ENCODE assay signal across 8 cellular contexts in the genomic region with DNA sequence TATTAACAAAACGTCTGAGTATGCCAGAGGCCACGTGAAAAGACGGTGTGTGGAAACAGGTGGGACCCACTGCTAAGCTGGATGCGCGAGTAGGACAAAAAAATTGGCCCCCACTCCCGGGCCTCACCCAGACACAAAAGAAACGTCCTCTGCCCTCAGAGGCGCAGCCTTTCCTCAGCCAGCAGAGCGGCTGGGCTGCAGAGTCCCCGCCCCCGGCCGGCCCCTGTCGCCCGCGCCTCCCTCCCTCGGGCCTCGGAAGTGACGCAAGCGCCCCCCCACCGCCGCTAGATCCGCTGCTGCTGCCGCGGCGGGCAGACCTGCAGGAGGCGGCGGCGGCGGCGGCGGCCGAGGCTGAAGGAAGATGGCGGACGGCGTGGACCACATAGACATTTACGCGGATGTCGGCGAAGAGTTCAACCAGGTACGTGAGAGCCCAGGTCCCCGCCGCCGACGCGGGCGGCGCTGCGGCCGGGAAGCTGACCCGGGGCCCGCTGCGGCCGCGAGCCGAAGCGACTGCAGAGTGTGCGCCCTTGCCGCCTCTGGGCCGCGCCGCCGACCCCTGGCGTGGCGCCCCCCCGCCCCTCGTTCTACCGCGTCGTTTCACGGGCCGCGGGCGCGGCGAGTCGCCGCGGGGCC. TPM values are rescaled to one million over a fixed set of nuclear protein-coding genes. Genes with fewer than 3 reads are reported as not detected.
DNase-seq lines count a peak whose midpoint lies in the region; ATAC-seq, FAIRE-seq and TF ChIP-seq lines count a peak whose summit lies in the region.

A gene with protein sequence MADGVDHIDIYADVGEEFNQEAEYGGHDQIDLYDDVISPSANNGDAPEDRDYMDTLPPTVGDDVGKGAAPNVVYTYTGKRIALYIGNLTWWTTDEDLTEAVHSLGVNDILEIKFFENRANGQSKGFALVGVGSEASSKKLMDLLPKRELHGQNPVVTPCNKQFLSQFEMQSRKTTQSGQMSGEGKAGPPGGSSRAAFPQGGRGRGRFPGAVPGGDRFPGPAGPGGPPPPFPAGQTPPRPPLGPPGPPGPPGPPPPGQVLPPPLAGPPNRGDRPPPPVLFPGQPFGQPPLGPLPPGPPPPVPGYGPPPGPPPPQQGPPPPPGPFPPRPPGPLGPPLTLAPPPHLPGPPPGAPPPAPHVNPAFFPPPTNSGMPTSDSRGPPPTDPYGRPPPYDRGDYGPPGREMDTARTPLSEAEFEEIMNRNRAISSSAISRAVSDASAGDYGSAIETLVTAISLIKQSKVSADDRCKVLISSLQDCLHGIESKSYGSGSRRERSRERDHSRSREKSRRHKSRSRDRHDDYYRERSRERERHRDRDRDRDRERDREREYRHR (plus strand): TSS at position 284 of the 636 bp plus-strand sequence. CDS start 78 bp downstream, at position 362.

- no peak for FAIRE-seq in bronchial epithelial cell (lab: Jason Lieb, UNC)

- H3K4me2 ChIP-seq in smooth muscle cell, result peak within 1 kb of the TSS; percentile 93

- POLR2A ChIA-PET in WTC11 (lab: Charles Lee), result interaction anchor here (0.7 kb wide), 1 partner anchor 83 kb away, joined by 3 read pairs; no protein-coding TSS in a partner anchor

- peak within 1 kb of the TSS; percentile 84 for H3K9ac ChIP-seq in smooth muscle cell (ENCODE audit: low read depth)

- TF ChIP-seq CTCF in AG09309 (IDR thresholded peaks at IDR 0.05; ENCODE audit: control insufficient read depth, insufficient read depth, low read depth, low read length, missing control alignments) (no peak), WTC11 (IDR thresholded peaks at IDR 0.05) (no peak), bronchial epithelial cell (IDR thresholded peaks at IDR 0.05; ENCODE audit: insufficient read depth, low read length, severe bottlenecking) (no peak), smooth muscle cell (IDR thresholded peaks at IDR 0.05; ENCODE audit: borderline replicate concordance, insufficient read depth, poor library complexity, severe bottlenecking) (no peak)

- peak within 1 kb of the TSS; percentile 69 for H3K27ac ChIP-seq in smooth muscle cell (ENCODE audit: low read depth)

- peak; percentile 44 for DNase-seq in AG09309 (ENCODE audit: low read depth)
- peak; percentile 95 for DNase-seq in NCI-H226
- peak; percentile 96 for DNase-seq in WTC11 (ENCODE audit: low spot score)
- peak; percentile 69 for DNase-seq in bronchial epithelial cell (ENCODE audit: low read depth)
- peak; percentile 96 for DNase-seq in iPS-NIHi7 (ENCODE audit: extremely low spot score)
- DNase-seq in smooth muscle cell (lab: John Stamatoyannopoulos, UW; ENCODE audit: unreplicated experiment), result peak; percentile 80

- no peaks in the 10 kb centered on the region for H3F3A ChIP-seq in smooth muscle cell (ENCODE audit: low read depth)

- H3K27me3 ChIP-seq in bronchial epithelial cell (ENCODE audit: control insufficient read depth, insufficient read depth, low read length), result no peaks in the 10 kb centered on the region
- no peaks in the 10 kb centered on the region for H3K27me3 ChIP-seq in smooth muscle cell (ENCODE audit: low read depth)

- H3K4me3 ChIP-seq in AG09309 (ENCODE audit: control insufficient read depth, low read depth, low read length), result peak within 1 kb of the TSS; percentile 87
- H3K4me3 ChIP-seq in bronchial epithelial cell (ENCODE audit: low read depth, low read length), result peak within 1 kb of the TSS; percentile 76
- peak within 1 kb of the TSS; percentile 93 for H3K4me3 ChIP-seq in smooth muscle cell

- peak within 1 kb of the TSS; percentile 99 for H2AFZ ChIP-seq in smooth muscle cell (ENCODE audit: low read depth)

- H3K9me3 ChIP-seq in smooth muscle cell (replicated peaks; ENCODE audit: low read depth), result no peaks in the 10 kb centered on the region

- no peaks in the 10 kb centered on the region for H3K9me3 Mint-ChIP-seq in WTC11

- ATAC-seq in GM19023 (IDR thresholded peaks at IDR 0.05; ENCODE audit: unreplicated experiment), result peak; percentile 94
- peak; percentile 96 for ATAC-seq in HG03196 (IDR thresholded peaks at IDR 0.05; ENCODE audit: unreplicated experiment)
- peak; percentile 93 for ATAC-seq in WTC11

- H3K27me3 Mint-ChIP-seq in WTC11 (ENCODE audit: low read depth), result no peaks in the 10 kb centered on the region

- WGBS in smooth muscle cell (ENCODE audit: low lambda C conversion rate), result 2% methylated on average over 31 of the region's 78 CpGs

- peaks cover 44% of the 10 kb centered on the region for H4K20me1 ChIP-seq in smooth muscle cell (ENCODE audit: low read depth)

- peaks cover 22% of the 10 kb centered on the region for H3K4me1 ChIP-seq in smooth muscle cell (ENCODE audit: low read depth)

- CTCF ChIA-PET in WTC11 (lab: Charles Lee), result no interaction called here

- H3K36me3 Mint-ChIP-seq in WTC11, result peaks cover 4% of the 10 kb centered on the region; the same call in 1 of the 2 replicates

- H3K4me3 Mint-ChIP-seq in WTC11, result peak within 1 kb of the TSS; percentile 98

- peak within 1 kb of the TSS; percentile 99 for H3K27ac Mint-ChIP-seq in WTC11

- H3K36me3 ChIP-seq in bronchial epithelial cell (ENCODE audit: control insufficient read depth, insufficient read depth, low read length), result no peaks in the 10 kb centered on the region
- no peaks in the 10 kb centered on the region for H3K36me3 ChIP-seq in smooth muscle cell (ENCODE audit: low read depth)

- peaks cover 46% of the 10 kb centered on the region for H3K4me1 Mint-ChIP-seq in WTC11

- peaks cover 46% of the 10 kb centered on the region for H3K79me2 ChIP-seq in smooth muscle cell (ENCODE audit: low read depth)

TF ChIP-seq in WTC11, 78 proteins besides CTCF, POLR2A, EP300 and RAD21 (continues in another document):
- TF ChIP-seq ZNF121 (CRISPR knock-in tag; IDR thresholded peaks at IDR 0.05) (no peak), HMGA2 (CRISPR knock-in tag; IDR thresholded peaks at IDR 0.05) (no peak), IRF2 (CRISPR knock-in tag; IDR thresholded peaks at IDR 0.05; ENCODE audit: borderline replicate concordance, low read depth) (no peak), GTF2I (CRISPR knock-in tag; conservative IDR thresholded peaks at IDR 0.05) (no peak), PRRX2 (CRISPR knock-in tag; IDR thresholded peaks at IDR 0.05) (no peak), ZNF232 (CRISPR knock-in tag; IDR thresholded peaks at IDR 0.05) (peak; percentile 73; the same call in 1 of the 2 replicates), EMX1 (CRISPR knock-in tag; IDR thresholded peaks at IDR 0.05) (no peak), ELF4 (CRISPR knock-in tag; IDR thresholded peaks at IDR 0.05; ENCODE audit: low read depth) (peak; percentile 74; the same call in 1 of the 2 replicates), NFATC4 (CRISPR knock-in tag; IDR thresholded peaks at IDR 0.05) (no peak), JUN (CRISPR knock-in tag; IDR thresholded peaks at IDR 0.05) (0 out of 2 replicates have a peak, but pooled peaks have one; percentile 45), RORB (CRISPR knock-in tag; IDR thresholded peaks at IDR 0.05) (no peak)
- TF ChIP-seq, protein P1, sequence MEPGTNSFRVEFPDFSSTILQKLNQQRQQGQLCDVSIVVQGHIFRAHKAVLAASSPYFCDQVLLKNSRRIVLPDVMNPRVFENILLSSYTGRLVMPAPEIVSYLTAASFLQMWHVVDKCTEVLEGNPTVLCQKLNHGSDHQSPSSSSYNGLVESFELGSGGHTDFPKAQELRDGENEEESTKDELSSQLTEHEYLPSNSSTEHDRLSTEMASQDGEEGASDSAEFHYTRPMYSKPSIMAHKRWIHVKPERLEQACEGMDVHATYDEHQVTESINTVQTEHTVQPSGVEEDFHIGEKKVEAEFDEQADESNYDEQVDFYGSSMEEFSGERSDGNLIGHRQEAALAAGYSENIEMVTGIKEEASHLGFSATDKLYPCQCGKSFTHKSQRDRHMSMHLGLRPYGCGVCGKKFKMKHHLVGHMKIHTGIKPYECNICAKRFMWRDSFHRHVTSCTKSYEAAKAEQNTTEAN (CRISPR knock-in tag; IDR thresholded peaks at IDR 0.05), result no peak
- TF ChIP-seq, protein P2, sequence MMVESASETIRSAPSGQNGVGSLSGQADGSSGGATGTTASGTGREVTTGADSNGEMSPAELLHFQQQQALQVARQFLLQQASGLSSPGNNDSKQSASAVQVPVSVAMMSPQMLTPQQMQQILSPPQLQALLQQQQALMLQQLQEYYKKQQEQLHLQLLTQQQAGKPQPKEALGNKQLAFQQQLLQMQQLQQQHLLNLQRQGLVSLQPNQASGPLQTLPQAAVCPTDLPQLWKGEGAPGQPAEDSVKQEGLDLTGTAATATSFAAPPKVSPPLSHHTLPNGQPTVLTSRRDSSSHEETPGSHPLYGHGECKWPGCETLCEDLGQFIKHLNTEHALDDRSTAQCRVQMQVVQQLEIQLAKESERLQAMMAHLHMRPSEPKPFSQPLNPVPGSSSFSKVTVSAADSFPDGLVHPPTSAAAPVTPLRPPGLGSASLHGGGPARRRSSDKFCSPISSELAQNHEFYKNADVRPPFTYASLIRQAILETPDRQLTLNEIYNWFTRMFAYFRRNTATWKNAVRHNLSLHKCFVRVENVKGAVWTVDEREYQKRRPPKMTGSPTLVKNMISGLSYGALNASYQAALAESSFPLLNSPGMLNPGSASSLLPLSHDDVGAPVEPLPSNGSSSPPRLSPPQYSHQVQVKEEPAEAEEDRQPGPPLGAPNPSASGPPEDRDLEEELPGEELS (CRISPR knock-in tag; IDR thresholded peaks at IDR 0.05), result no peak
- TF ChIP-seq, protein P3, sequence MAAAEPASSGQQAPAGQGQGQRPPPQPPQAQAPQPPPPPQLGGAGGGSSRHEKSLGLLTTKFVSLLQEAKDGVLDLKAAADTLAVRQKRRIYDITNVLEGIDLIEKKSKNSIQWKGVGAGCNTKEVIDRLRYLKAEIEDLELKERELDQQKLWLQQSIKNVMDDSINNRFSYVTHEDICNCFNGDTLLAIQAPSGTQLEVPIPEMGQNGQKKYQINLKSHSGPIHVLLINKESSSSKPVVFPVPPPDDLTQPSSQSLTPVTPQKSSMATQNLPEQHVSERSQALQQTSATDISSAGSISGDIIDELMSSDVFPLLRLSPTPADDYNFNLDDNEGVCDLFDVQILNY (CRISPR knock-in tag; IDR thresholded peaks at IDR 0.05), result no peak; the same call in 1 of the 2 replicates
- TF ChIP-seq, protein P4, sequence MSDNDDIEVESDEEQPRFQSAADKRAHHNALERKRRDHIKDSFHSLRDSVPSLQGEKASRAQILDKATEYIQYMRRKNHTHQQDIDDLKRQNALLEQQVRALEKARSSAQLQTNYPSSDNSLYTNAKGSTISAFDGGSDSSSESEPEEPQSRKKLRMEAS (CRISPR knock-in tag; IDR thresholded peaks at IDR 0.05), result peak; percentile 43; the same call in 1 of the 2 replicates
- TF ChIP-seq, protein P5, sequence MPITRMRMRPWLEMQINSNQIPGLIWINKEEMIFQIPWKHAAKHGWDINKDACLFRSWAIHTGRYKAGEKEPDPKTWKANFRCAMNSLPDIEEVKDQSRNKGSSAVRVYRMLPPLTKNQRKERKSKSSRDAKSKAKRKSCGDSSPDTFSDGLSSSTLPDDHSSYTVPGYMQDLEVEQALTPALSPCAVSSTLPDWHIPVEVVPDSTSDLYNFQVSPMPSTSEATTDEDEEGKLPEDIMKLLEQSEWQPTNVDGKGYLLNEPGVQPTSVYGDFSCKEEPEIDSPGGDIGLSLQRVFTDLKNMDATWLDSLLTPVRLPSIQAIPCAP (CRISPR knock-in tag; IDR thresholded peaks at IDR 0.05), result no peak

RNA-seq across cellular contexts. Expression of the gene that starts here (rescaled TPM):
- total RNA-seq in WTC11 (2021) (124 to 134 TPM (median 132 TPM) in 3 replicates), bronchial epithelial cell (17.9 and 29.6 TPM in 2 replicates), smooth muscle cell (21.5 and 24.6 TPM in 2 replicates)
- 35.9 and 42.6 TPM in 2 replicates for polyA plus RNA-seq in smooth muscle cell

Comparison
In these comparisons a context has a peak if more than half of its experiments do, and no peak if none do; other contexts are left out.
1. Peak in every context shown above with its lines: DNase-seq, ATAC-seq, H3K4me3 ChIP-seq and H3K27ac ChIP-seq.
2. DNase-seq: peak in every context shown above with its lines; median percentile 96 in WTC11; 96 in iPS-NIHi7; 95 in NCI-H226; 80 in smooth muscle cell; 69 in bronchial epithelial cell; 44 in AG09309.